ENCODE assay signal across 8 cellular contexts in genomic region chr6:166258854-166259276, GRCh38. TPM values are rescaled to one million over a fixed set of nuclear protein-coding genes. Genes with fewer than 3 reads are reported as not detected.
A peak's percentile ranks its signal among the peaks of the same experiment; 100 is the strongest.
DNase-seq lines count a peak whose midpoint lies in the region; ATAC-seq and TF ChIP-seq lines count a peak whose summit lies in the region.

No MANE protein-coding gene starts in this region.

- peaks cover 6 to 9% of the 10 kb centered on the region in 2 donors for H3K9me3 Mint-ChIP-seq in stimulated activated naive CD8-positive, alpha-beta T cell treated with anti-CD3 and anti-CD28 coated beads, Interleukin-15, amount 100 ng/mL, for 72 hours

- H3K27me3 Mint-ChIP-seq in stimulated activated naive CD8-positive, alpha-beta T cell treated with anti-CD3 and anti-CD28 coated beads, Interleukin-15, amount 100 ng/mL, for 72 hours, result peaks cover 34% of the 10 kb centered on the region

- no peak for TF ChIP-seq POLR2A in esophagus muscularis mucosa (IDR thresholded peaks at IDR 0.05; ENCODE audit: low read depth)

- CTCF ChIA-PET in SK-N-SH (lab: Yijun Ruan, JAX), result interaction anchor here (0.8 to 1.1 kb wide), 2 partner anchors 55 to 141 kb away, joined by 3 to 4 read pairs; no protein-coding TSS in a partner anchor

- H3K27ac ChIP-seq in esophagus muscularis mucosa (replicated peaks in 1 of 4) (peak overlapping the region in 3 of 4 donors; percentile 37 to 51 (median 49)), SK-N-SH (ENCODE audit: low read depth in 2 of 2, low read length in 1 of 2) (no peak overlapping the region)

- peak overlapping the region; percentile 52 to 68 for H3K4me3 Mint-ChIP-seq in stimulated activated naive CD8-positive, alpha-beta T cell treated with anti-CD3 and anti-CD28 coated beads, Interleukin-15, amount 100 ng/mL, for 72 hours

- POLR2A ChIA-PET in SK-N-SH (lab: Yijun Ruan, JAX), result no interaction called here

- peaks cover 0 to 49% (median 8%) of the 10 kb centered on the region in 4 donors for H3K27me3 ChIP-seq in esophagus muscularis mucosa
- H3K27me3 ChIP-seq in SK-N-SH (ENCODE audit: insufficient read depth), result peaks cover 30% of the 10 kb centered on the region

- H4K20me1 ChIP-seq in SK-N-SH (ENCODE audit: insufficient read depth), result no peaks in the 10 kb centered on the region

- TF ChIP-seq RAD21 in SK-N-SH (IDR thresholded peaks at IDR 0.05; ENCODE audit: low read length), result no peak

- H3K4me3 ChIP-seq in esophagus muscularis mucosa, result no peak overlapping the region
- no peak overlapping the region for H3K4me3 ChIP-seq in SK-N-SH (ENCODE audit: low read depth in 2 of 2, low read length in 1 of 2)

- intact Hi-C loops in esophagus muscularis mucosa (cut with DNase I), result no loop called here

- ATAC-seq in GM18519 (IDR thresholded peaks at IDR 0.05; ENCODE audit: low FRiP score, unreplicated experiment), result peak; percentile 45
- ATAC-seq in HG02981 (IDR thresholded peaks at IDR 0.05; ENCODE audit: unreplicated experiment), result peak; percentile 69
- peak; percentile 88 for ATAC-seq in stimulated activated naive CD8-positive, alpha-beta T cell treated with anti-CD3 and anti-CD28 coated beads, Interleukin-15, amount 100 ng/mL, for 72 hours

- TF ChIP-seq CTCF in esophagus muscularis mucosa (IDR thresholded peaks at IDR 0.05), result no peak
- TF ChIP-seq CTCF in SK-N-SH (IDR thresholded peaks at IDR 0.05), result no peak

- peak overlapping the region in 1 of 2 donors; percentile 6 for H3K27ac Mint-ChIP-seq in stimulated activated naive CD8-positive, alpha-beta T cell treated with anti-CD3 and anti-CD28 coated beads, Interleukin-15, amount 100 ng/mL, for 72 hours

- H3K36me3 ChIP-seq in esophagus muscularis mucosa (no peaks in the 10 kb centered on the region), SK-N-SH (replicated peaks in 1 of 2; ENCODE audit: control insufficient read depth in 1 of 2, insufficient read depth in 2 of 2, low read length in 1 of 2) (no peaks in the 10 kb centered on the region)

- H3K79me2 ChIP-seq in SK-N-SH (ENCODE audit: insufficient read depth), result no peaks in the 10 kb centered on the region

- 88% methylated on average over 10 of the region's 10 CpGs for WGBS in esophagus muscularis mucosa
- whole genome bisulfite sequencing in SK-N-SH (ENCODE audit: low lambda C conversion rate), result 81% methylated on average over 9 of the region's 10 CpGs

- peak; percentile 89 for DNase-seq in SKM-1 treated with dmso at 0.1 percent for 144 hours (lab: John Stamatoyannopoulos, UW; ENCODE audit: unreplicated experiment)
- peak; percentile 82 for DNase-seq in esophagus muscularis mucosa (ENCODE audit: extremely low spot score)
- DNase-seq in stimulated activated naive CD8-positive, alpha-beta T cell treated with anti-CD3 and anti-CD28 coated beads, Interleukin-15, amount 100 ng/mL, for 72 hours, result peak; percentile 25 to 51
- no peak for DNase-seq in SK-N-SH
- no peak for DNase-seq in NCI-H226
- DNase-seq in D341Med (ENCODE audit: low spot score), result no peak

- TF ChIP-seq EP300 in esophagus muscularis mucosa (IDR thresholded peaks at IDR 0.05), result no peak
- no peak for TF ChIP-seq EP300 in SK-N-SH (IDR thresholded peaks at IDR 0.05; ENCODE audit: borderline replicate concordance in 1 of 2, low read depth in 1 of 2, low read length in 1 of 2)

- peaks cover 33% of the 10 kb centered on the region for H3K4me1 Mint-ChIP-seq in stimulated activated naive CD8-positive, alpha-beta T cell treated with anti-CD3 and anti-CD28 coated beads, Interleukin-15, amount 100 ng/mL, for 72 hours

- H3K4me2 ChIP-seq in SK-N-SH, result no peak overlapping the region

- H3K4me1 ChIP-seq in esophagus muscularis mucosa, result peaks cover 1 to 3% (median 2%) of the 10 kb centered on the region in 4 donors
- H3K4me1 ChIP-seq in SK-N-SH (ENCODE audit: control insufficient read depth in 1 of 2, insufficient read depth in 2 of 2, low read depth in 1 of 2, low read length in 1 of 2), result no peaks in the 10 kb centered on the region

- no peaks in the 10 kb centered on the region for H3K9me2 ChIP-seq in SK-N-SH

- H3F3A ChIP-seq in SK-N-SH (replicated peaks; ENCODE audit: insufficient read depth), result no peaks in the 10 kb centered on the region

- no peak overlapping the region for H3K9ac ChIP-seq in SK-N-SH

- no peak overlapping the region for H2AFZ ChIP-seq in SK-N-SH (ENCODE audit: low read depth)

- H3K9me3 ChIP-seq in esophagus muscularis mucosa, result no peaks in the 10 kb centered on the region
- H3K9me3 ChIP-seq in SK-N-SH, result no peaks in the 10 kb centered on the region

TF ChIP-seq in SK-N-SH, 30 proteins besides CTCF, POLR2A, EP300 and RAD21:
- TF ChIP-seq EZH2phosphoT487 (IDR thresholded peaks at IDR 0.05; ENCODE audit: borderline replicate concordance, low read depth) (no peak), MAX (IDR thresholded peaks at IDR 0.05; ENCODE audit: low read depth) (no peak), GATA2 (CRISPR knock-in tag; IDR thresholded peaks at IDR 0.05) (no peak), TCF12 (IDR thresholded peaks at IDR 0.05) (no peak), MXI1 (IDR thresholded peaks at IDR 0.05; ENCODE audit: low read depth, low read length) (no peak), YY1 (IDR thresholded peaks at IDR 0.05; ENCODE audit: low read depth) (no peak), IRF3 (IDR thresholded peaks at IDR 0.05; ENCODE audit: low read depth, low read length) (no peak), PBX3 (IDR thresholded peaks at IDR 0.05) (no peak), JUND (IDR thresholded peaks at IDR 0.05) (no peak), ZBTB33 (IDR thresholded peaks at IDR 0.05; ENCODE audit: borderline replicate concordance, low read depth) (no peak), TAF1 (IDR thresholded peaks at IDR 0.05; ENCODE audit: borderline replicate concordance, low read depth, low read length) (no peak), GABPA (IDR thresholded peaks at IDR 0.05; ENCODE audit: low read depth) (no peak), SIN3A (IDR thresholded peaks at IDR 0.05; ENCODE audit: borderline replicate concordance, low read depth, low read length) (no peak), NRF1 (IDR thresholded peaks at IDR 0.05; ENCODE audit: low read depth, low read length) (no peak)

RNA-seq across cellular contexts. Expression of gene PRR18, which starts 49.3 kb away (rescaled TPM):
- under 1 TPM in 1 of 4 donors, not detected in 3; 0.23 TPM for total RNA-seq in esophagus muscularis mucosa
- polyA plus RNA-seq in SK-N-SH (2012; rRNA removed), result 0.02 TPM in 1 of 2 replicates, not detected in the other
- polyA plus RNA-seq in SK-N-SH (2012; cell fraction: cytosol; rRNA removed), result 0.01 TPM in 1 of 2 replicates, not detected in the other
- 0.02 and 0.04 TPM in 2 replicates for polyA plus RNA-seq in SK-N-SH (2012; cell fraction: nucleus; rRNA removed)

Comparison
In these comparisons a context has a peak if more than half of its experiments do, and no peak if none do; other contexts are left out.
1. DNase-seq: peak in SKM-1 treated with dmso at 0.1 percent for 144 hours (single experiment), esophagus muscularis mucosa (single experiment) and stimulated activated naive CD8-positive, alpha-beta T cell treated with anti-CD3 and anti-CD28 coated beads, Interleukin-15, amount 100 ng/mL, for 72 hours (2 of 2); none in SK-N-SH (single experiment), NCI-H226 (single experiment) and D341Med (single experiment).
2. H3K27ac ChIP-seq: peak in esophagus muscularis mucosa (3 of 4); none in SK-N-SH (0 of 2).
3. Peak in every context shown above with its lines, with median percentiles within 50 percentile points of each other: ATAC-seq.